ENCODE assay signal across 1 cellular context in the genomic region with DNA sequence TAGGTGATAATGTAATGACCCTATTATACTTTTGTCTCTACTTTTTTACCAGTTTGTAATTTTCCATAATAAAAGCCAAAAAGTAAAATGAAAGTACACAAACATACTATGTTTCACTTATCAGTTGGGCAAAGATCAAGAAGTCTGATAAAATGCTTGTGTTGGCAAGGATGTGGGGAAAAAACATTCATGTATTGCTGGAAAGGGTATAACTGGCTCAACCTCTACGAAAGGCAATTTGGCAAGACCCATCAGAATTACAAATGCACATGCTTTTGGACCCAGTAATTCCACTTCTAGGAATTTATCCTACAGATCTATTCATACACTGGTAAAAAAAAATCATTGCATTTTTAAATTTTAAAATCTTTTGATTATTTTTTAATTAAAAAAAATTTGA.
TF ChIP-seq lines count a peak whose summit lies in the region.

No MANE protein-coding gene starts in this region.

TF ChIP-seq in SK-N-SH, 30 proteins besides CTCF, POLR2A, EP300 and RAD21 (continued from another document):
- TF ChIP-seq NRF1 (IDR thresholded peaks at IDR 0.05; ENCODE audit: low read depth, low read length) = no peak
- TF ChIP-seq FOSL2 (IDR thresholded peaks at IDR 0.05; ENCODE audit: borderline replicate concordance, low read depth) = peak; percentile 16; the same call in 1 of the 2 replicates
